Comparison of ENCODE assay signal across 8 cellular contexts in genomic region chr3:30012941-30013543, GRCh38.
A peak's percentile ranks its signal among the peaks of the same experiment; 100 is the strongest.
DNase-seq lines count a peak whose midpoint lies in the region; ATAC-seq and TF ChIP-seq lines count a peak whose summit lies in the region.

No MANE protein-coding gene starts in this region.

- no peak overlapping the region for H3K4me2 ChIP-seq in SU-DHL-6 (ENCODE audit: low read depth, low read length, poor library complexity, severe bottlenecking)

- H3K9me2 ChIP-seq in SU-DHL-6 (replicated peaks; ENCODE audit: insufficient read depth, low read length): no peaks in the 10 kb centered on the region

- H3K4me3 ChIP-seq in NB4 (ENCODE audit: low read depth, low read length) (no peak overlapping the region), SU-DHL-6 (ENCODE audit: insufficient read depth, low read length, poor library complexity, severe bottlenecking) (no peak overlapping the region), brain microvascular endothelial cell (ENCODE audit: low read depth, low read length) (no peak overlapping the region)

- H3K27me3 ChIP-seq in SU-DHL-6 (ENCODE audit: low read length): no peaks in the 10 kb centered on the region
- no peaks in the 10 kb centered on the region for H3K27me3 ChIP-seq in brain microvascular endothelial cell (replicated peaks)

- H3F3A ChIP-seq in SU-DHL-6 (ENCODE audit: insufficient read depth): no peaks in the 10 kb centered on the region

- in situ Hi-C loops in brain microvascular endothelial cell (cut with HindIII; ENCODE audit: low pct_ligation_motif_present, low sequenced_read_pairs): no loop called here

- no peaks in the 10 kb centered on the region for H3K36me3 ChIP-seq in SU-DHL-6 (ENCODE audit: low read length)
- no peaks in the 10 kb centered on the region for H3K36me3 ChIP-seq in brain microvascular endothelial cell (replicated peaks)

- no peaks in the 10 kb centered on the region for H4K20me1 ChIP-seq in SU-DHL-6 (ENCODE audit: low read depth, low read length)

- DNase-seq in activated effector memory CD4-positive, alpha-beta T cell treated with anti-CD3 and anti-CD28 coated beads, Interleukin-2, amount 50 U/mL, for 16 hours: peak; percentile 74
- DNase-seq in activated effector memory CD4-positive, alpha-beta T cell treated with Interleukin-2 at 50 U/mL for 16 hours: no peak
- DNase-seq in NB4 (ENCODE audit: low read depth) (peak; percentile 70), brain microvascular endothelial cell (peak; percentile 77), iPS-NIHi11 (ENCODE audit: low spot score) (peak; percentile 61)
- DNase-seq in stimulated activated CD4-positive, alpha-beta T cell treated with anti-CD3 and anti-CD28 coated beads, Interleukin-12 subunit alpha, Interleukin-12 subunit beta, amount 100 ng/mL, for 4 hours: peak; percentile 41

- TF ChIP-seq POLR2A in NB4 (IDR thresholded peaks at IDR 0.05; ENCODE audit: extremely low read depth, insufficient read length): no peak

- no peaks in the 10 kb centered on the region for H3K79me2 ChIP-seq in SU-DHL-6 (ENCODE audit: insufficient read depth, low read length)

- H3K27ac ChIP-seq in SU-DHL-6 (ENCODE audit: low read depth, low read length): no peak overlapping the region
- no peak overlapping the region for H3K27ac ChIP-seq in brain microvascular endothelial cell

- no peak overlapping the region for H3K9ac ChIP-seq in SU-DHL-6 (ENCODE audit: low read length)

- TF ChIP-seq CTCF in NB4 (IDR thresholded peaks at IDR 0.05; ENCODE audit: low read depth, low read length) (peak; percentile 55), SU-DHL-6 (IDR thresholded peaks at IDR 0.05; ENCODE audit: insufficient read depth, low read length, poor library complexity, severe bottlenecking) (peak; percentile 73), brain microvascular endothelial cell (IDR thresholded peaks at IDR 0.05; ENCODE audit: low read depth, low read length, missing control alignments) (peak; percentile 71)

- H3K9me3 ChIP-seq in SU-DHL-6 (ENCODE audit: insufficient read depth, low read length): no peaks in the 10 kb centered on the region

- ATAC-seq in HG03439 (IDR thresholded peaks at IDR 0.05; ENCODE audit: unreplicated experiment): no peak

- no peak overlapping the region for H2AFZ ChIP-seq in SU-DHL-6 (ENCODE audit: low read depth, low read length, severe bottlenecking)
